In genomic region chr10:77604941-77605351, GRCh38 we compare ENCODE assay signal across 22 cellular contexts. TPM values are rescaled to one million over a fixed set of nuclear protein-coding genes. Genes with fewer than 3 reads are reported as not detected.
DNase-seq lines count a peak whose midpoint lies in the region; ATAC-seq and TF ChIP-seq lines count a peak whose summit lies in the region.
"Had no signal": no experiment of that assay in that cellular context is flagged by ENCODE, and none has a peak within 500 bp of the region (broad histone marks: within the 10 kb centered on the region; RNA-seq: fewer than 3 reads in every experiment).

No MANE protein-coding gene starts in this region.

- no peak overlapping the region for H3K27ac Mint-ChIP-seq in MCF 10A (ENCODE audit: low read depth, unreplicated experiment)
- H3K27ac Mint-ChIP-seq in activated CD8-positive, alpha-beta T cell treated with anti-CD3 and anti-CD28 coated beads, Interleukin-2, amount 10 ng/mL, durations not matched to agents 7 days and 5 days, result no peak overlapping the region
- H3K27ac Mint-ChIP-seq in mesothelial cell of epicardium, result no peak overlapping the region
- H3K27ac Mint-ChIP-seq: CD4-positive, CD25-positive, alpha-beta regulatory T cell; naive thymus-derived CD8-positive, alpha-beta T cell; progenitor cell of endocrine pancreas; stimulated activated naive B cell treated with anti-CD40 and anti-IgM and Interleukin-4, amounts not matched to agents 10 μg/mL and 1 μg/mL and 100 μg/mL, for 72 hours had no signal

- BruUV-seq in MCF 10A (replicated peaks; lab: Mats Ljungman, UMichigan) (no TSS peak), mammary epithelial cell (replicated peaks; lab: Mats Ljungman, UMichigan) (no TSS peak)

- ATAC-seq in left lung (peak; percentile 38), upper lobe of left lung (ENCODE audit: low FRiP score in 2 of 2) (no peak)
- no peak for ATAC-seq in activated CD8-positive, alpha-beta T cell treated with anti-CD3 and anti-CD28 coated beads, Interleukin-2, amount 10 ng/mL, durations not matched to agents 7 days and 5 days
- ATAC-seq: naive thymus-derived CD8-positive, alpha-beta T cell; stimulated activated naive B cell treated with anti-CD40 and anti-IgM and Interleukin-4, amounts not matched to agents 10 μg/mL and 1 μg/mL and 100 μg/mL, for 72 hours had no signal

- H3K27ac ChIP-seq in mammary epithelial cell (ENCODE audit: insufficient read depth, low read depth, low read length) (no peak overlapping the region), left lung (no peak overlapping the region), upper lobe of left lung (no peak overlapping the region), Karpas-422 (ENCODE audit: low read length) (no peak overlapping the region)
- H3K27ac ChIP-seq: testis had no signal

- H3K4me1 Mint-ChIP-seq in MCF 10A (ENCODE audit: insufficient read depth, unreplicated experiment) (peaks cover 28% of the 10 kb centered on the region), mesothelial cell of epicardium (peaks cover 20% of the 10 kb centered on the region)
- H3K4me1 Mint-ChIP-seq in activated CD8-positive, alpha-beta T cell treated with anti-CD3 and anti-CD28 coated beads, Interleukin-2, amount 10 ng/mL, durations not matched to agents 7 days and 5 days (ENCODE audit: low read depth), result peaks cover 19% of the 10 kb centered on the region

- H3K36me3 ChIP-seq in mammary epithelial cell (ENCODE audit: insufficient read depth, low read length) (no peaks in the 10 kb centered on the region), left lung (no peaks in the 10 kb centered on the region), upper lobe of left lung (no peaks in the 10 kb centered on the region), Karpas-422 (ENCODE audit: insufficient read depth, low read length) (no peaks in the 10 kb centered on the region)

- H3K4me2 ChIP-seq in mammary epithelial cell (ENCODE audit: insufficient read depth, low read depth, low read length) (no peak overlapping the region), Karpas-422 (ENCODE audit: low read depth, low read length, poor library complexity, severe bottlenecking) (no peak overlapping the region)
- H3K4me2 ChIP-seq: KMS-11 had no signal

- no peaks in the 10 kb centered on the region for H3K9me2 ChIP-seq in Karpas-422 (replicated peaks; ENCODE audit: insufficient read depth, low read length)

- DNase-seq in MCF 10A (ENCODE audit: unreplicated experiment) (peak; percentile 44), mammary epithelial cell (no peak), NCI-H510A (lab: John Stamatoyannopoulos, UW) (peak; percentile 40), left lung (no peak), upper lobe of left lung (peak; percentile 33 to 76), Karpas-422 (no peak), mesothelial cell of epicardium (ENCODE audit: low spot score in 2 of 2, unreplicated experiment in 2 of 2) (no peak)
- DNase-seq in activated CD8-positive, alpha-beta T cell treated with anti-CD3 and anti-CD28 coated beads, Interleukin-2, amount 10 ng/mL, durations not matched to agents 7 days and 5 days, result no peak
- DNase-seq: activated naive CD4-positive, alpha-beta T cell treated with anti-CD3 and anti-CD28 coated beads, Interleukin-2, amount 50 U/mL, for 16 hours; activated T-cell treated with anti-CD3 and anti-CD28 coated beads, Interleukin-2, amount 50 U/mL, for 48 hours; CD4-positive, CD25-positive, alpha-beta regulatory T cell; cerebellar nuclear complex; DMS 273 treated with DMSO at 0.1 percent for 48 hours; effector CD8-positive, alpha-beta T cell; naive thymus-derived CD8-positive, alpha-beta T cell; NCI-H1092 treated with DMSO at 0.1 percent for 48 hours; stimulated activated CD4-positive, alpha-beta T cell treated with anti-CD3 and anti-CD28 coated beads, Interleukin-1b, Interleukin-23, amount 100 ng/mL, for 48 hours; stimulated activated naive B cell treated with anti-CD40 and anti-IgM and Interleukin-4, amounts not matched to agents 10 μg/mL and 1 μg/mL and 100 μg/mL, for 72 hours; testis had no signal

- no peak overlapping the region for H3K4me3 ChIP-seq in mammary epithelial cell (replicated peaks in 1 of 3; ENCODE audit: insufficient read depth in 1 of 3, low read depth in 2 of 3, low read length in 3 of 3)
- H3K4me3 ChIP-seq in left lung, result no peak overlapping the region
- H3K4me3 ChIP-seq in upper lobe of left lung, result no peak overlapping the region
- H3K4me3 ChIP-seq in Karpas-422 (ENCODE audit: low read length), result no peak overlapping the region
- H3K4me3 ChIP-seq: lung, testis had no signal

- POLR2A ChIA-PET in MCF 10A (lab: Yijun Ruan, JAX), result no interaction called here
- POLR2A ChIA-PET in activated CD8-positive, alpha-beta T cell treated with anti-CD3 and anti-CD28 coated beads, Interleukin-2, amount 10 ng/mL, durations not matched to agents 7 days and 5 days (lab: Charles Lee), result no interaction called here

- 67% methylated on average over 3 of the region's 6 CpGs for WGBS in mammary epithelial cell (ENCODE audit: low coverage, missing lambda C conversion rate)
- WGBS in upper lobe of left lung, 2 donors, result 71 to 80% methylated on average over 1 to 6 of the region's 6 CpGs

- H3K27me3 Mint-ChIP-seq in MCF 10A (ENCODE audit: insufficient read depth, unreplicated experiment), result no peaks in the 10 kb centered on the region
- H3K27me3 Mint-ChIP-seq in activated CD8-positive, alpha-beta T cell treated with anti-CD3 and anti-CD28 coated beads, Interleukin-2, amount 10 ng/mL, durations not matched to agents 7 days and 5 days (ENCODE audit: low read depth), result peaks cover 2% of the 10 kb centered on the region
- H3K27me3 Mint-ChIP-seq in mesothelial cell of epicardium (ENCODE audit: low read depth), result no peaks in the 10 kb centered on the region
- H3K27me3 Mint-ChIP-seq: CD4-positive, CD25-positive, alpha-beta regulatory T cell; stimulated activated naive B cell treated with anti-CD40 and anti-IgM and Interleukin-4, amounts not matched to agents 10 μg/mL and 1 μg/mL and 100 μg/mL, for 72 hours had no signal

- H4K20me1 ChIP-seq in mammary epithelial cell (ENCODE audit: insufficient read depth, low read length), result no peaks in the 10 kb centered on the region
- H4K20me1 ChIP-seq in Karpas-422 (ENCODE audit: insufficient read depth, low read depth, low read length), result no peaks in the 10 kb centered on the region

- H2AFZ ChIP-seq in mammary epithelial cell (ENCODE audit: low read depth, low read length) (no peak overlapping the region), Karpas-422 (ENCODE audit: low read length) (no peak overlapping the region)

- intact Hi-C loops in MCF 10A (cut with micrococcal nuclease), result loop anchor here (1.0 kb wide), 2 partner anchors 111 to 213 kb away; no protein-coding TSS in a partner anchor
- intact Hi-C loops in mammary epithelial cell (cut with micrococcal nuclease), result loop anchor here (1.0 to 5.0 kb wide), 4 partner anchors 98 to 431 kb away; no protein-coding TSS in a partner anchor
- intact Hi-C loops in left lung (cut with DNase I), result no loop called here

- H3K4me1 ChIP-seq in mammary epithelial cell (ENCODE audit: insufficient read depth, low read length), result peaks cover 44% of the 10 kb centered on the region
- peaks cover 0 to 22% of the 10 kb centered on the region in 2 donors for H3K4me1 ChIP-seq in left lung
- H3K4me1 ChIP-seq in upper lobe of left lung, result peaks cover 6 to 12% (median 7%) of the 10 kb centered on the region in 4 donors
- H3K4me1 ChIP-seq in Karpas-422 (ENCODE audit: low read length), result peaks cover 55% of the 10 kb centered on the region
- H3K4me1 ChIP-seq: testis had no signal

- H3K79me2 ChIP-seq in mammary epithelial cell (ENCODE audit: insufficient read depth, low read length) (peaks cover 81% of the 10 kb centered on the region), Karpas-422 (ENCODE audit: low read length) (no peaks in the 10 kb centered on the region)

- TF ChIP-seq POLR2A in upper lobe of left lung (IDR thresholded peaks at IDR 0.05), result no peak

- H3K4me3 Mint-ChIP-seq in MCF 10A (ENCODE audit: unreplicated experiment), result no peak overlapping the region
- no peak overlapping the region for H3K4me3 Mint-ChIP-seq in activated CD8-positive, alpha-beta T cell treated with anti-CD3 and anti-CD28 coated beads, Interleukin-2, amount 10 ng/mL, durations not matched to agents 7 days and 5 days
- H3K4me3 Mint-ChIP-seq in mesothelial cell of epicardium, result no peak overlapping the region
- H3K4me3 Mint-ChIP-seq: CD4-positive, CD25-positive, alpha-beta regulatory T cell; naive thymus-derived CD8-positive, alpha-beta T cell; stimulated activated naive B cell treated with anti-CD40 and anti-IgM and Interleukin-4, amounts not matched to agents 10 μg/mL and 1 μg/mL and 100 μg/mL, for 72 hours had no signal

- H3K27me3 ChIP-seq in mammary epithelial cell (ENCODE audit: insufficient read depth, low read length) (no peaks in the 10 kb centered on the region), left lung (no peaks in the 10 kb centered on the region), upper lobe of left lung (no peaks in the 10 kb centered on the region), Karpas-422 (ENCODE audit: low read length) (no peaks in the 10 kb centered on the region)
- H3K27me3 ChIP-seq: testis had no signal

- H3K9me3 Mint-ChIP-seq in MCF 10A (ENCODE audit: unreplicated experiment), result no peaks in the 10 kb centered on the region
- H3K9me3 Mint-ChIP-seq in activated CD8-positive, alpha-beta T cell treated with anti-CD3 and anti-CD28 coated beads, Interleukin-2, amount 10 ng/mL, durations not matched to agents 7 days and 5 days (ENCODE audit: insufficient read depth), result no peaks in the 10 kb centered on the region
- H3K9me3 Mint-ChIP-seq in mesothelial cell of epicardium, result no peaks in the 10 kb centered on the region
- H3K9me3 Mint-ChIP-seq: naive thymus-derived CD8-positive, alpha-beta T cell; stimulated activated naive B cell treated with anti-CD40 and anti-IgM and Interleukin-4, amounts not matched to agents 10 μg/mL and 1 μg/mL and 100 μg/mL, for 72 hours had no signal

- no peak for TF ChIP-seq CTCF in MCF 10A (IDR thresholded peaks at IDR 0.05; ENCODE audit: unreplicated experiment)
- TF ChIP-seq CTCF in mammary epithelial cell (conservative IDR thresholded peaks at IDR 0.05 in 1 of 2, IDR thresholded peaks at IDR 0.05 in 1 of 2; ENCODE audit: extremely low read depth in 1 of 2, insufficient read depth in 1 of 2, low read depth in 1 of 2, low read length in 2 of 2), result no peak
- no peak for TF ChIP-seq CTCF in left lung (IDR thresholded peaks at IDR 0.05)
- TF ChIP-seq CTCF in upper lobe of left lung (IDR thresholded peaks at IDR 0.05), result no peak
- TF ChIP-seq CTCF in mesothelial cell of epicardium (IDR thresholded peaks at IDR 0.05; ENCODE audit: unreplicated experiment), result no peak

- dilution Hi-C loops in mammary epithelial cell (cut with HindIII; ENCODE audit: low sequenced_read_pairs), result no loop called here

- TF ChIP-seq EP300 in upper lobe of left lung (IDR thresholded peaks at IDR 0.05), result no peak

- H3K36me3 Mint-ChIP-seq in MCF 10A (ENCODE audit: insufficient read depth, unreplicated experiment) (no peaks in the 10 kb centered on the region), mesothelial cell of epicardium (no peaks in the 10 kb centered on the region)
- no peaks in the 10 kb centered on the region for H3K36me3 Mint-ChIP-seq in activated CD8-positive, alpha-beta T cell treated with anti-CD3 and anti-CD28 coated beads, Interleukin-2, amount 10 ng/mL, durations not matched to agents 7 days and 5 days (ENCODE audit: low read depth)
- H3K36me3 Mint-ChIP-seq: CD4-positive, CD25-positive, alpha-beta regulatory T cell; naive thymus-derived CD8-positive, alpha-beta T cell; stimulated activated naive B cell treated with anti-CD40 and anti-IgM and Interleukin-4, amounts not matched to agents 10 μg/mL and 1 μg/mL and 100 μg/mL, for 72 hours had no signal

- H3K9me3 ChIP-seq in mammary epithelial cell (replicated peaks; ENCODE audit: insufficient read depth, low read length) (no peaks in the 10 kb centered on the region), left lung (no peaks in the 10 kb centered on the region), upper lobe of left lung (no peaks in the 10 kb centered on the region), Karpas-422 (ENCODE audit: low read length) (no peaks in the 10 kb centered on the region)
- H3K9me3 ChIP-seq: testis had no signal

- H3K9ac ChIP-seq in mammary epithelial cell (ENCODE audit: insufficient read depth, low read length) (no peak overlapping the region), Karpas-422 (ENCODE audit: low read length) (no peak overlapping the region)
- H3K9ac ChIP-seq: KMS-11 had no signal

- CTCF ChIA-PET in MCF 10A (lab: Yijun Ruan, JAX) (interaction anchor here (0.7 to 1.2 kb wide), 4 partner anchors 18 to 431 kb away, joined by 3 to 4 read pairs (median 3); no protein-coding TSS in a partner anchor), mammary epithelial cell (lab: Charles Lee; ENCODE audit: low non-redundant PET) (interaction anchor here (0.9 kb wide), 1 partner anchor 107 kb away, joined by 11 read pairs; no protein-coding TSS in a partner anchor)
- CTCF ChIA-PET in activated CD8-positive, alpha-beta T cell treated with anti-CD3 and anti-CD28 coated beads, Interleukin-2, amount 10 ng/mL, durations not matched to agents 7 days and 5 days (lab: Charles Lee), result no interaction called here

- in situ Hi-C loops in mammary epithelial cell (cut with MboI; ENCODE audit: low sequenced_read_pairs in 2 of 2), result no loop called here

RNA-seq across cellular contexts. Expression of gene KCNMA1, which starts 32.7 kb away (rescaled TPM):
- total RNA-seq in MCF 10A (2022) (7.5 and 16.4 TPM in 2 replicates), mammary epithelial cell (10 to 100 TPM in 1 of 2 donors, 1 to 10 TPM in 1; 3.8 to 45.9 TPM), left lung (10 to 100 TPM; 14.8 to 21.1 TPM), upper lobe of left lung (100 to 1,000 TPM in 1 of 6 donors, 10 to 100 TPM in 4, 1 to 10 TPM in 1; 5.8 to 107 (median 22.0) TPM), mesothelial cell of epicardium (38.4 to 44.0 TPM (median 41.3 TPM) in 3 replicates)
- polyA plus RNA-seq in mammary epithelial cell, result 29.7 TPM
- polyA minus RNA-seq in mammary epithelial cell, result 62.8 TPM
- 13.2 and 31.3 TPM in 2 replicates for total RNA-seq in Karpas-422 (2014; rRNA removed; shearing (Covaris generic); ENCODE audit: low replicate concordance)
- total RNA-seq in activated CD8-positive, alpha-beta T cell treated with anti-CD3 and anti-CD28 coated beads, Interleukin-2, amount 10 ng/mL, durations not matched to agents 7 days and 5 days, result under 1 TPM; 0.16 TPM
- total RNA-seq: CD4-positive, CD25-positive, alpha-beta regulatory T cell; naive thymus-derived CD8-positive, alpha-beta T cell had no signal
- polyA plus RNA-seq: CD4-positive, CD25-positive, alpha-beta regulatory T cell; naive thymus-derived CD8-positive, alpha-beta T cell had no signal

Comparison
In these comparisons a context has a peak if more than half of its experiments do, and no peak if none do; other contexts are left out.
1. DNase-seq: peak in MCF 10A (single experiment), NCI-H510A (single experiment) and upper lobe of left lung (2 of 2); none in mammary epithelial cell (single experiment), left lung (0 of 2), Karpas-422 (single experiment), activated CD8-positive, alpha-beta T cell treated with anti-CD3 and anti-CD28 coated beads, Interleukin-2, amount 10 ng/mL, durations not matched to agents 7 days and 5 days (single experiment) and mesothelial cell of epicardium (0 of 2).
2. intact Hi-C loops: an anchor here in MCF 10A (1.0 kb wide) and mammary epithelial cell (1.0 to 5.0 kb wide); none called in left lung.